Comparison of ENCODE assay signal across 31 cellular contexts in the genomic region with DNA sequence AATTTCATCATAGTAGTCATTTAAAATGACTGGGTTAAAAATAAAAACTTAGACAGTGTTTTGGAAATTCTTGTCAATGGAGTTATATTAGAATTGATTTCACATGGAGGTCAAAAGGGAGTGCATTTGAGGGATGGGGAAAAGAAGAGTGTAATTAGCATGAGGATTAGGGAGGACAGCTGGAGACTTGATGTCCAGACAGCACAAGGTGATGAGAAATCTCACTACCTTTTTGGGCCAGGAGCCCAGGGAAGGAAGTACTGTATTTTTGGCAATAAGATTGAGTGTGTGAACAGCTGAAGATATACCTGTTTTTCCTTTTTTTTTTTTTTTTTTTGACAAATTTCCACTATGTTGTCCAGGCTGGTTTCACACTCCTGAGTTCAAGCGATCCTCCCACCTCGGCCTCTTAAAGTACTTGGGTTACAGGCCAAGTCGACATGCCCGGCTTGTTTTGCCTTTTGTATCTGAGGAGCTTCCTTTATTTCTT.
"Had no signal": no experiment of that assay in that cellular context is flagged by ENCODE, and none has a peak within 500 bp of the region (broad histone marks: within the 10 kb centered on the region; RNA-seq: fewer than 3 reads in every experiment).

No MANE protein-coding gene starts in this region.

- H3K4me1 ChIP-seq: left lung, lower lobe of right lung, neural progenitor cell, prostate gland, stomach, testis, thyroid gland, transverse colon, upper lobe of left lung had no signal

- H3K27ac ChIP-seq: left lung, lower lobe of right lung, neural progenitor cell, neutrophil, ovary, prostate gland, skin epidermis, stomach, testis, thyroid gland, transverse colon, upper lobe of left lung had no signal

- DNase-seq: hippocampal formation; kidney glomerular epithelial cell; left cardiac atrium; left lung; lower lobe of right lung; mammary epithelial cell; mesenchymal stem cell; naive thymus-derived CD8-positive, alpha-beta T cell; nephron progenitor cell; occipital lobe; ovary; posterior cingulate gyrus; retina; right cardiac atrium; stimulated activated CD4-positive, alpha-beta T cell treated with anti-CD3 and anti-CD28 coated beads, Interleukin-12 subunit alpha, Interleukin-12 subunit beta, amount 100 ng/mL, for 4 hours; stimulated activated CD4-positive, alpha-beta T cell treated with anti-CD3 and anti-CD28 coated beads, Interleukin-15, amount 100 ng/mL, for 24 hours; stimulated activated CD4-positive, alpha-beta T cell treated with anti-CD3 and anti-CD28 coated beads, Interleukin-2, amount 100 ng/mL, for 24 hours; stimulated activated CD4-positive, alpha-beta T cell treated with anti-CD3 and anti-CD28 coated beads, Interleukin-4, amount 100 ng/mL, for 1 hour; stimulated activated naive B cell treated with anti-CD40 and anti-IgM and Interleukin-4, amounts not matched to agents 10 μg/mL and 1 μg/mL and 100 μg/mL, for 72 hours; stimulated activated naive CD8-positive, alpha-beta T cell treated with anti-CD3 and anti-CD28 coated beads, Interleukin-15, Interleukin-2, amounts not matched to agents 100 U/mL and 50 U/mL, for 24 hours; stomach; testis; thyroid gland; transverse colon; upper lobe of left lung had no signal

- H3K9me3 ChIP-seq: lower lobe of right lung, neutrophil, ovary, prostate gland, testis, thyroid gland, transverse colon had no signal

- H3K27me3 ChIP-seq: left lung, neural progenitor cell, neutrophil, ovary, stomach, testis, thyroid gland, transverse colon, upper lobe of left lung had no signal

- H3K4me3 ChIP-seq: left lung, lower lobe of right lung, neural progenitor cell, ovary, prostate gland, skin epidermis, stomach, testis, thyroid gland, transverse colon, upper lobe of left lung had no signal

- H3K36me3 ChIP-seq: left lung, lower lobe of right lung, neural progenitor cell, neutrophil, ovary, prostate gland, stomach, thyroid gland, transverse colon, upper lobe of left lung had no signal

- ATAC-seq: left lung; lower lobe of right lung; naive thymus-derived CD8-positive, alpha-beta T cell; right cardiac atrium; sciatic nerve; stimulated activated naive B cell treated with anti-CD40 and anti-IgM and Interleukin-4, amounts not matched to agents 10 μg/mL and 1 μg/mL and 100 μg/mL, for 72 hours; stimulated activated naive CD8-positive, alpha-beta T cell treated with anti-CD3 and anti-CD28 coated beads, Interleukin-15, Interleukin-2, amounts not matched to agents 100 U/mL and 50 U/mL, for 24 hours had no signal

- FAIRE-seq: keratinocyte had no signal
